In the genomic region with DNA sequence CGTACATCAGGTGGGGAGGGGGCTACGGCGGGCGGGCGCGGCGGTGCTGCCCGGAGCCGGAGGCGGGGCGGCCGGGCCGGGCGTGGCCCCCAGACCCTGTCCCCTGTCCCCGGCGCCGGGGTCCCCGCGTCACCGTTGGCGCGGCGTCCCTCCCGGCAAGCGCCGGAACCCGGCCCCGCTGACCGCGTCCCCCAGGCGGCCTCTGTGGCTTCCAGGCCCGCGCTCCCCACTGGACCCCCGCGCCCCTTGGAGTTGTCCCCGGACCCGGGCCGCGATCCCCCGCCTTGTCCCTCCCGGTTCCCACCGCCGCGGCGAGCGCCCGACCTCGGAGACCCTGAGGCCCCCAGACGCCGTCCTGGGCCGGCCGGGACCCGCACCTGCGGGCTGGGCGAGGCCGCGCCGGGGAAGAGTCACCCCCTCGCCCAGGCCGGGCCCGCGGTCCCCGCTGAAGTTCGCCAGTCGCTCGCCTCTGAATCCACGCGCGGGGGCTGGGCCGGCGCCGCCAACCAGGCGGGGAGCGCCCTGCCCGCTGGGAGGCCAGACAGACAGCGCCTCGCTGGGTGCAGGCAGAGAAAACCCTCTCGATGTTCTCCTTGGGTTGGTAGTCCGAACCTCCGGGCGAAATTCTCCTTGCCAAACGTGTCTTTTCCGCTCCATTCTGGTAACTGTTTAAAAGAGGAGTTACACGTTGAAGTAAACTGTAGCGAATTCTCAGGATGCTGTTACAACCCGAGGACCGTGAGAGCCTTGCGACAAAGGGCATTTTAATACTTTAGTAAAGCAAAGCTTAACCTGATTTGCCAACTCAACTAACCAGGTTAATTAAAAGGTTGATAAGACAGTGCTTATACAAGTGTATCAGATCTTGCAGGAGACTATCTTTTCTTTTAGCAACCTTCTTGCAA, we compare ENCODE assay signal across 8 cellular contexts. TPM values are rescaled to one million over a fixed set of nuclear protein-coding genes. Genes with fewer than 3 reads are reported as not detected.
DNase-seq lines count a peak whose midpoint lies in the region; ATAC-seq and TF ChIP-seq lines count a peak whose summit lies in the region.

No MANE protein-coding gene starts in this region.

- H3K4me3 Mint-ChIP-seq in Calu3 (ENCODE audit: low read depth, unreplicated experiment): peak overlapping the region; percentile 95

- intact Hi-C loops in Calu3 (cut with micrococcal nuclease; ENCODE audit: unreplicated experiment): loop anchor here (5.0 to 10.0 kb wide), 2 partner anchors 53 to 101 kb away; no protein-coding TSS in a partner anchor

- H3K27ac ChIP-seq in HUES64 (ENCODE audit: low read depth, low read length): peak overlapping the region; percentile 82; the same call in 1 of the 2 replicates

- peak overlapping the region; percentile 80 for H3K27ac Mint-ChIP-seq in Calu3 (ENCODE audit: unreplicated experiment)

- peaks cover 7% of the 10 kb centered on the region for H3K36me3 ChIP-seq in HUES64 (ENCODE audit: insufficient read depth, low read length)

- H3K27me3 Mint-ChIP-seq in Calu3 (ENCODE audit: unreplicated experiment): no peaks in the 10 kb centered on the region

- H3K4me3 ChIP-seq in HUES64 (ENCODE audit: low read length): peak overlapping the region; percentile 97

- peaks cover 32% of the 10 kb centered on the region for H3K36me3 Mint-ChIP-seq in Calu3 (ENCODE audit: insufficient read depth, unreplicated experiment)

- WGBS in HUES64: under 1% methylated on average over 88 of the region's 88 CpGs

- H3K9me3 ChIP-seq in HUES64 (ENCODE audit: insufficient read depth, low read depth, low read length): no peaks in the 10 kb centered on the region

- H3K4me1 Mint-ChIP-seq in Calu3 (ENCODE audit: low read depth, unreplicated experiment): peaks cover 64% of the 10 kb centered on the region

- CTCF ChIA-PET in Calu3 (lab: Charles Lee): interaction anchor here (0.7 to 1.0 kb wide), 3 partner anchors 77 to 648 kb away, joined by 3 to 4 read pairs (median 3); a partner anchor contains a TSS

- H3K4me1 ChIP-seq in HUES64 (ENCODE audit: insufficient read depth, low read length): peaks cover 17% of the 10 kb centered on the region

- no peak for TF ChIP-seq CTCF in Calu3 (IDR thresholded peaks at IDR 0.05; ENCODE audit: unreplicated experiment)

- peaks cover 5% of the 10 kb centered on the region for H3K27me3 ChIP-seq in HUES64 (ENCODE audit: insufficient read depth, low read length)

- DNase-seq in Calu3: peak; percentile 66
- DNase-seq in cerebellum (ENCODE audit: low spot score): peak; percentile 32
- DNase-seq in kidney tubule cell (ENCODE audit: low spot score): peak; percentile 61
- peak; percentile 32 to 51 for DNase-seq in stimulated activated CD4-positive, alpha-beta T cell treated with anti-CD3 and anti-CD28 coated beads, Interleukin-1b, Interleukin-23, amount 100 ng/mL, for 4 hours (ENCODE audit: low read depth in 2 of 2)

- ATAC-seq in GM21390 (IDR thresholded peaks at IDR 0.05; ENCODE audit: unreplicated experiment): peak; percentile 30
- ATAC-seq in activated CD4-positive, CD25-positive, alpha-beta regulatory T cell treated with anti-CD3 and anti-CD28 coated beads, Interleukin-2, amount 50 U/mL, for 24 hours: peak; percentile 11 to 15
- no peak for ATAC-seq in HG03469 (IDR thresholded peaks at IDR 0.05; ENCODE audit: unreplicated experiment)

- peak overlapping the region; percentile 92 for H3K9ac ChIP-seq in HUES64 (ENCODE audit: low read depth, low read length)

- no peaks in the 10 kb centered on the region for H3K9me3 Mint-ChIP-seq in Calu3 (ENCODE audit: low read depth, unreplicated experiment)

- BruUV-seq in Calu3 (replicated peaks; lab: Mats Ljungman, UMichigan): no TSS peak

RNA-seq across cellular contexts. Expression of a gene that starts 0.8 kb away (rescaled TPM):
- total RNA-seq in Calu3 (2022) (17.6 and 22.0 TPM in 2 replicates), cerebellum (31.6 TPM)
- 4.1 TPM for polyA plus RNA-seq in HUES64 (2013, experiment 1 of 2)
- 4.5 TPM for polyA plus RNA-seq in HUES64 (2013, experiment 2 of 2)
